ENCODE assay signal across 1 cellular context in genomic region chr5:177310332-177310731, GRCh38.
TF ChIP-seq lines count a peak whose summit lies in the region.

No MANE protein-coding gene starts in this region.

TF ChIP-seq in GM12878, 131 proteins besides CTCF, POLR2A, EP300 and RAD21:
- TF ChIP-seq LARP7 (IDR thresholded peaks at IDR 0.05) = no peak
